Comparison of ENCODE assay signal across 1 cellular context in genomic region chr17:438191-438590, GRCh38.
TF ChIP-seq lines count a peak whose summit lies in the region.

No MANE protein-coding gene starts in this region.

TF ChIP-seq in HepG2, 621 proteins besides CTCF, POLR2A, EP300 and RAD21:
- TF ChIP-seq CEBPB (IDR thresholded peaks at IDR 0.05; ENCODE audit: borderline replicate concordance, low read depth, low read length) (peak; percentile 59; the same call in 1 of the 2 replicates), ZSCAN25 (CRISPR knock-in tag; IDR thresholded peaks at IDR 0.05) (no peak)
